ENCODE assay signal across 8 cellular contexts in the genomic region with DNA sequence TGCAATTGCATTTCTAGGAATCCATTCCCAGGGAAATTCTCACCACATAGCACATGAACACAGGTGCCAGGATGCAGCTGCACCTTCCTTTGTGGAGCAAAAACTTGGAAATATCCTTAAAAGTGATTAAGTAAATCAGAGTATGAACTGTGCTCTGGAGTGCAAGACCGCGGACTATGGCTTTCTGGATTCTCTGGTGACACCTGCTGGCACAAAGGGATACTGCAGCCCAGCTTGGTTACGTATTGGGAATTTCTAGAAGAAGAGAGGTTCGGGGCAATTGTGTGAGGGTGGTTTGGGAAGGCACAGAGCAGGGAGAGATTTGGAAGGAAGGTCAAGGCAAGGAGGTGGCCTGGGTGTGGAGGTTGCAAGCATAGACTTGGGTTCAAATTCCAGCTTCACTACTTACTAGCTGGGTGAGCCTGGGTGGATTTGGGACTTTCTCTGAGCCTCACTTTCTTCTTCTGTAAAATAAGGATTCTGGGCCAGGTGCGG. TPM values are rescaled to one million over a fixed set of nuclear protein-coding genes. Genes with fewer than 3 reads are reported as not detected.
A peak's percentile ranks its signal among the peaks of the same experiment; 100 is the strongest.
DNase-seq lines count a peak whose midpoint lies in the region; ATAC-seq and TF ChIP-seq lines count a peak whose summit lies in the region.

No MANE protein-coding gene starts in this region.

- H3K27ac Mint-ChIP-seq in activated CD4-positive, alpha-beta T cell treated with anti-CD3 and anti-CD28 coated beads for 36 hours: no peak overlapping the region

- peak; percentile 93 for TF ChIP-seq CTCF in choroid plexus epithelial cell (conservative IDR thresholded peaks at IDR 0.05; ENCODE audit: low read depth, low read length)
- TF ChIP-seq CTCF in lower lobe of right lung (IDR thresholded peaks at IDR 0.05): peak; percentile 90

- ATAC-seq in activated CD4-positive, alpha-beta T cell treated with anti-CD3 and anti-CD28 coated beads for 36 hours: peak; percentile 21
- ATAC-seq in lower lobe of right lung: peak; percentile 40 to 57
- ATAC-seq in GM18868 (IDR thresholded peaks at IDR 0.05; ENCODE audit: unreplicated experiment): no peak

- no peak overlapping the region for H3K27ac ChIP-seq in lower lobe of right lung

- intact Hi-C loops in activated CD4-positive, alpha-beta T cell treated with anti-CD3 and anti-CD28 coated beads for 36 hours (cut with DNase I, micrococcal nuclease): loop anchor here (1.0 kb wide), 4 partner anchors 48 to 190 kb away; no protein-coding TSS in a partner anchor
- intact Hi-C loops in lower lobe of right lung (cut with DNase I): no loop called here

- peaks cover 2% of the 10 kb centered on the region for H3K9me3 Mint-ChIP-seq in activated CD4-positive, alpha-beta T cell treated with anti-CD3 and anti-CD28 coated beads for 36 hours (ENCODE audit: low read depth)

- peaks cover 13% of the 10 kb centered on the region for H3K4me1 Mint-ChIP-seq in activated CD4-positive, alpha-beta T cell treated with anti-CD3 and anti-CD28 coated beads for 36 hours

- H3K27me3 ChIP-seq in lower lobe of right lung (ENCODE audit: low read depth): no peaks in the 10 kb centered on the region

- POLR2A ChIA-PET in activated CD4-positive, alpha-beta T cell treated with anti-CD3 and anti-CD28 coated beads for 36 hours (lab: Charles Lee): interaction anchor here (1.0 kb wide), 1 partner anchor 49 kb away, joined by 3 read pairs; no protein-coding TSS in a partner anchor

- no peak overlapping the region for H3K4me3 Mint-ChIP-seq in activated CD4-positive, alpha-beta T cell treated with anti-CD3 and anti-CD28 coated beads for 36 hours

- H3K27me3 Mint-ChIP-seq in activated CD4-positive, alpha-beta T cell treated with anti-CD3 and anti-CD28 coated beads for 36 hours: peaks cover 14% of the 10 kb centered on the region

- peak; percentile 81 for DNase-seq in activated gamma-delta T cell treated with Interleukin-2 at 50 U/mL for 16 hours
- DNase-seq in activated gamma-delta T cell (lab: John Stamatoyannopoulos, UW): no peak
- peak; percentile 16 to 90 for DNase-seq in NCI-H446 (lab: John Stamatoyannopoulos, UW)
- peak; percentile 88 for DNase-seq in activated CD4-positive, alpha-beta T cell treated with anti-CD3 and anti-CD28 coated beads for 36 hours
- peak; percentile 85 for DNase-seq in choroid plexus epithelial cell (ENCODE audit: low read depth)
- peak; percentile 79 for DNase-seq in lower lobe of right lung
- DNase-seq in stimulated activated CD8-positive, alpha-beta memory T cell treated with anti-CD3 and anti-CD28 coated beads, Interleukin-12 subunit alpha, Interleukin-12 subunit beta, amount 100 ng/mL, for 4 hours (ENCODE audit: low read depth): peak; percentile 57

- H3K4me3 ChIP-seq in choroid plexus epithelial cell (ENCODE audit: low read depth, low read length) (no peak overlapping the region), lower lobe of right lung (no peak overlapping the region)

- no peaks in the 10 kb centered on the region for H3K36me3 Mint-ChIP-seq in activated CD4-positive, alpha-beta T cell treated with anti-CD3 and anti-CD28 coated beads for 36 hours (ENCODE audit: low read depth)

- H3K9me3 ChIP-seq in lower lobe of right lung: no peaks in the 10 kb centered on the region

- H3K4me1 ChIP-seq in lower lobe of right lung: peaks cover 42% of the 10 kb centered on the region

- CTCF ChIA-PET in activated CD4-positive, alpha-beta T cell treated with anti-CD3 and anti-CD28 coated beads for 36 hours (lab: Charles Lee): interaction anchor here (0.6 to 8.5 kb wide), 34 partner anchors 9 to 559 kb away, joined by 3 to 172 read pairs (median 4); partner anchors contain the start of gene PEDS1

- no peaks in the 10 kb centered on the region for H3K36me3 ChIP-seq in lower lobe of right lung

RNA-seq across cellular contexts. Expression of gene PEDS1, which starts 15.9 kb away (rescaled TPM):
- 10 to 100 TPM; 13.2 to 16.8 TPM for total RNA-seq in activated CD4-positive, alpha-beta T cell treated with anti-CD3 and anti-CD28 coated beads for 36 hours
- total RNA-seq in lower lobe of right lung: 27.8 TPM

RNA-seq across cellular contexts. Expression of gene CEBPB, which starts 21.3 kb away (rescaled TPM):
- 10 to 100 TPM; 28.9 to 40.1 TPM for total RNA-seq in activated CD4-positive, alpha-beta T cell treated with anti-CD3 and anti-CD28 coated beads for 36 hours
- 326 TPM for total RNA-seq in lower lobe of right lung

RNA-seq across cellular contexts. Expression of gene UBE2V1, which starts 56.4 kb away (rescaled TPM):
- 100 to 1,000 TPM; 177 to 265 TPM for total RNA-seq in activated CD4-positive, alpha-beta T cell treated with anti-CD3 and anti-CD28 coated beads for 36 hours
- total RNA-seq in lower lobe of right lung: 83.4 TPM
